14 cellular contexts compared by ENCODE assay signal in genomic region chr5:124790895-124791732, GRCh38. TPM values are rescaled to one million over a fixed set of nuclear protein-coding genes. Genes with fewer than 3 reads are reported as not detected.
DNase-seq lines count a peak whose midpoint lies in the region; ATAC-seq, FAIRE-seq and TF ChIP-seq lines count a peak whose summit lies in the region.
"Had no signal": no experiment of that assay in that cellular context is flagged by ENCODE, and none has a peak within 500 bp of the region (broad histone marks: within the 10 kb centered on the region; RNA-seq: fewer than 3 reads in every experiment).

No MANE protein-coding gene starts in this region.

- TF ChIP-seq CTCF in HepG2 (CRISPR knock-in tag; IDR thresholded peaks at IDR 0.05) (no peak), right lobe of liver (IDR thresholded peaks at IDR 0.05) (no peak), SK-N-SH (IDR thresholded peaks at IDR 0.05) (no peak)

- H3K9ac ChIP-seq in HepG2 (ENCODE audit: insufficient read depth, low read depth, low read length) (no peak overlapping the region), SK-N-SH (no peak overlapping the region)

- CTCF ChIA-PET in HepG2 (lab: Yijun Ruan, JAX; ENCODE audit: low intra/inter-chr PET ratio, low total read pairs) (no interaction called here), SK-N-SH (lab: Yijun Ruan, JAX) (no interaction called here)

- TF ChIP-seq EP300 in HepG2 (IDR thresholded peaks at IDR 0.05; ENCODE audit: low read depth in 2 of 2, low read length in 2 of 2), result no peak
- TF ChIP-seq EP300 in HepG2 (CRISPR knock-in tag; IDR thresholded peaks at IDR 0.05; ENCODE audit: borderline replicate concordance), result no peak
- no peak for TF ChIP-seq EP300 in SK-N-SH (IDR thresholded peaks at IDR 0.05; ENCODE audit: borderline replicate concordance in 1 of 2, low read depth in 1 of 2, low read length in 1 of 2)

- 5% methylated on average over 7 of the region's 7 CpGs for WGBS in HepG2 (ENCODE audit: low lambda C conversion rate)
- 50% methylated on average over 7 of the region's 7 CpGs for WGBS in right lobe of liver (ENCODE audit: insufficient coverage, low coverage, low lambda C conversion rate, missing lambda C conversion rate)
- WGBS in SK-N-SH (ENCODE audit: low lambda C conversion rate), result 41% methylated on average over 7 of the region's 7 CpGs

- intact Hi-C loops in HepG2 (cut with micrococcal nuclease; ENCODE audit: unreplicated experiment), result no loop called here
- intact Hi-C loops in right lobe of liver (cut with DNase I), result no loop called here

- TF ChIP-seq RAD21 in HepG2 (CRISPR knock-in tag; IDR thresholded peaks at IDR 0.05) (no peak), SK-N-SH (IDR thresholded peaks at IDR 0.05; ENCODE audit: low read length) (no peak)

- no TSS peak for BruUV-seq in HepG2 (replicated peaks; lab: Mats Ljungman, UMichigan)

- POLR2A ChIA-PET in HepG2 (lab: Yijun Ruan, JAX) (no interaction called here), SK-N-SH (lab: Yijun Ruan, JAX) (no interaction called here)

- H4K20me1 ChIP-seq in HepG2 (ENCODE audit: insufficient read depth, low read length) (no peaks in the 10 kb centered on the region), SK-N-SH (ENCODE audit: insufficient read depth) (no peaks in the 10 kb centered on the region)

- no peak overlapping the region for H3K27ac ChIP-seq in HepG2 (ENCODE audit: extremely low read length, insufficient read depth, low read length)
- no peak overlapping the region for H3K27ac ChIP-seq in right lobe of liver
- H3K27ac ChIP-seq in SK-N-SH (ENCODE audit: low read depth in 2 of 2, low read length in 1 of 2), result no peak overlapping the region
- H3K27ac ChIP-seq: heart right ventricle had no signal

- H3K4me1 ChIP-seq in HepG2 (ENCODE audit: insufficient read depth, low read length) (no peaks in the 10 kb centered on the region), right lobe of liver (no peaks in the 10 kb centered on the region), SK-N-SH (ENCODE audit: control insufficient read depth in 1 of 2, insufficient read depth in 2 of 2, low read depth in 1 of 2, low read length in 1 of 2) (no peaks in the 10 kb centered on the region; a peak in 1 of 4 replicates)
- H3K4me1 ChIP-seq: heart right ventricle had no signal

- H3K4me3 ChIP-seq in HepG2 (replicated peaks in 1 of 3; ENCODE audit: insufficient read depth in 1 of 3, low read depth in 2 of 3, low read length in 3 of 3) (no peak overlapping the region), right lobe of liver (no peak overlapping the region), SK-N-SH (ENCODE audit: low read depth in 2 of 2, low read length in 1 of 2) (no peak overlapping the region)
- H3K4me3 ChIP-seq: heart right ventricle had no signal

- H3K79me2 ChIP-seq in HepG2 (ENCODE audit: insufficient read depth, low read length) (no peaks in the 10 kb centered on the region), SK-N-SH (ENCODE audit: insufficient read depth) (no peaks in the 10 kb centered on the region)

- ATAC-seq in HepG2 (no peak), right lobe of liver (no peak), HG02852 (IDR thresholded peaks at IDR 0.05; ENCODE audit: unreplicated experiment) (no peak), HG03460 (IDR thresholded peaks at IDR 0.05; ENCODE audit: unreplicated experiment) (no peak)
- ATAC-seq: heart right ventricle; stimulated activated naive CD8-positive, alpha-beta T cell treated with anti-CD3 and anti-CD28 coated beads, Interleukin-15, amount 100 ng/mL, for 72 hours had no signal

- H3K27me3 ChIP-seq in HepG2 (ENCODE audit: control insufficient read depth in 1 of 2, insufficient read depth in 2 of 2, low read length in 2 of 2), result no peaks in the 10 kb centered on the region; a peak in 1 of 5 replicates
- H3K27me3 ChIP-seq in right lobe of liver, result no peaks in the 10 kb centered on the region
- no peaks in the 10 kb centered on the region for H3K27me3 ChIP-seq in SK-N-SH (ENCODE audit: insufficient read depth)
- H3K27me3 ChIP-seq: heart right ventricle had no signal

- in situ Hi-C loops in HepG2 (cut with HindIII; ENCODE audit: extremely low pct_ligation_motif_present, low pct_unique_long_range_greater_than_20kb), result no loop called here

- H3K36me3 ChIP-seq in HepG2 (replicated peaks in 1 of 2; ENCODE audit: control insufficient read depth in 1 of 2, insufficient read depth in 2 of 2, low read length in 2 of 2) (no peaks in the 10 kb centered on the region), right lobe of liver (no peaks in the 10 kb centered on the region), SK-N-SH (replicated peaks in 1 of 2; ENCODE audit: control insufficient read depth in 1 of 2, insufficient read depth in 2 of 2, low read length in 1 of 2) (no peaks in the 10 kb centered on the region)
- H3K36me3 ChIP-seq: heart right ventricle had no signal

- H2AFZ ChIP-seq in HepG2 (ENCODE audit: low read length) (no peak overlapping the region), SK-N-SH (ENCODE audit: low read depth) (no peak overlapping the region)

- H3K9me3 ChIP-seq in HepG2 (ENCODE audit: low read length) (no peaks in the 10 kb centered on the region), right lobe of liver (no peaks in the 10 kb centered on the region), SK-N-SH (no peaks in the 10 kb centered on the region)
- H3K9me3 ChIP-seq: heart right ventricle had no signal

- H3K9me2 ChIP-seq in SK-N-SH, result no peaks in the 10 kb centered on the region

- FAIRE-seq in HepG2 (lab: Jason Lieb, UNC), result no peak
- FAIRE-seq in islet of Langerhans (lab: Jason Lieb, UNC), result peak; percentile 92

- H3F3A ChIP-seq in SK-N-SH (replicated peaks; ENCODE audit: insufficient read depth), result peaks cover 7% of the 10 kb centered on the region

- H3K4me2 ChIP-seq in HepG2 (ENCODE audit: low read depth, low read length), result no peak overlapping the region
- H3K4me2 ChIP-seq in SK-N-SH, result no peak overlapping the region

- DNase-seq in HepG2 (ENCODE audit: low spot score), result no peak
- DNase-seq in right lobe of liver, result no peak
- no peak for DNase-seq in SK-N-SH
- DNase-seq in stimulated activated CD4-positive, alpha-beta T cell treated with anti-CD3 and anti-CD28 coated beads, Interleukin-4, amount 100 ng/mL, for 1 hour, result no peak
- no peak for DNase-seq in activated CD4-positive, alpha-beta T cell treated with anti-CD3 and anti-CD28 coated beads, Interleukin-2, amount 50 U/mL, for 48 hours
- DNase-seq: activated T-cell treated with anti-CD3 and anti-CD28 coated beads, Interleukin-2, amount 50 U/mL, for 48 hours; CD4-positive, CD25-positive, alpha-beta regulatory T cell; cerebellar nuclear complex; heart right ventricle; Karpas-422; stimulated activated naive CD8-positive, alpha-beta T cell treated with anti-CD3 and anti-CD28 coated beads, Interleukin-15, amount 100 ng/mL, for 72 hours had no signal

- TF ChIP-seq POLR2A in HepG2 (IDR thresholded peaks at IDR 0.05; ENCODE audit: insufficient read depth in 1 of 2, low read depth in 2 of 2, low read length in 2 of 2) (no peak), right lobe of liver (IDR thresholded peaks at IDR 0.05) (no peak)

TF ChIP-seq in HepG2, 621 proteins besides CTCF, POLR2A, EP300 and RAD21 (continues in another document):
- TF ChIP-seq PPARG (CRISPR knock-in tag; conservative IDR thresholded peaks at IDR 0.05), result no peak
- 0 out of 2 replicates have a peak, but pooled peaks have one; percentile 48 for TF ChIP-seq CEBPB (IDR thresholded peaks at IDR 0.05; ENCODE audit: borderline replicate concordance, low read depth, low read length)

TF ChIP-seq in SK-N-SH, 30 proteins besides CTCF, POLR2A, EP300 and RAD21 (continues in another document):
- TF ChIP-seq GABPA (IDR thresholded peaks at IDR 0.05; ENCODE audit: low read depth), result no peak
- no peak for TF ChIP-seq RXRA (IDR thresholded peaks at IDR 0.05; ENCODE audit: borderline replicate concordance, low read depth)
- TF ChIP-seq PBX3 (IDR thresholded peaks at IDR 0.05), result peak; percentile 19; the same call in 1 of the 2 replicates
- no peak for TF ChIP-seq RFX5 (IDR thresholded peaks at IDR 0.05; ENCODE audit: low read length)
- TF ChIP-seq TCF12 (IDR thresholded peaks at IDR 0.05), result no peak

RNA-seq across cellular contexts. Expression of gene ZNF608, which starts 44.7 kb away (rescaled TPM):
- total RNA-seq in HepG2 (2016; rRNA removed; fragmentation: Illumina TruSeq; extraction: Trizol), result 0.83 and 0.91 TPM in 2 replicates
- 1.4 and 2.0 TPM in 2 replicates for total RNA-seq in HepG2 (2016; cell fraction: cytosol; rRNA removed; fragmentation: Illumina TruSeq; extraction: Trizol; ENCODE audit: low read depth)
- 1.1 and 1.2 TPM in 2 replicates for total RNA-seq in HepG2 (2016; cell fraction: insoluble cytoplasmic fraction; rRNA removed; fragmentation: Illumina TruSeq; extraction: Trizol)
- total RNA-seq in HepG2 (2016; cell fraction: membrane; rRNA removed; fragmentation: Illumina TruSeq; extraction: Trizol), result 0.62 and 0.77 TPM in 2 replicates
- 1.5 and 2.1 TPM in 2 replicates for total RNA-seq in HepG2 (2016; cell fraction: nucleus; rRNA removed; fragmentation: Illumina TruSeq; extraction: Trizol)
- polyA plus RNA-seq in HepG2 (2011; rRNA removed), result 0.66 and 0.68 TPM in 2 replicates
- 0.28 and 0.31 TPM in 2 replicates for polyA plus RNA-seq in HepG2 (2011; cell fraction: cytosol; rRNA removed)
- 0.59 and 0.93 TPM in 2 replicates for polyA plus RNA-seq in HepG2 (2011; cell fraction: nucleus; rRNA removed)
- 1.4 and 1.5 TPM in 2 replicates for polyA plus RNA-seq in HepG2 (2012)
- polyA plus RNA-seq in HepG2 (2016; cell fraction: cytosol; fragmentation: Illumina TruSeq; extraction: Trizol; ENCODE audit: low read depth), result 0.07 TPM in 2 replicates
- polyA plus RNA-seq in HepG2 (2016; cell fraction: insoluble cytoplasmic fraction; fragmentation: Illumina TruSeq; extraction: Trizol; ENCODE audit: low read depth), result 0.53 and 0.63 TPM in 2 replicates
- polyA plus RNA-seq in HepG2 (2016; cell fraction: membrane; fragmentation: Illumina TruSeq; extraction: Trizol; ENCODE audit: low read depth), result 0.08 and 0.11 TPM in 2 replicates
- polyA plus RNA-seq in HepG2 (2016; cell fraction: nucleus; fragmentation: Illumina TruSeq; extraction: Trizol; ENCODE audit: insufficient read depth, low read depth), result 1.4 TPM in 2 replicates
- polyA minus RNA-seq in HepG2 (2011; rRNA and poly(A)+ RNA removed; ENCODE audit: low replicate concordance), result 2.3 TPM in 1 of 2 replicates, not detected in the other
- polyA minus RNA-seq in HepG2 (2011; cell fraction: cytosol; rRNA and poly(A)+ RNA removed), result 0.79 and 1.3 TPM in 2 replicates
- 2.1 and 2.3 TPM in 2 replicates for polyA minus RNA-seq in HepG2 (2011; cell fraction: nucleus; rRNA and poly(A)+ RNA removed)
- total RNA-seq in right lobe of liver, result 1 to 10 TPM; 3.9 to 6.5 (median 4.9) TPM
- 4.9 and 5.2 TPM in 2 replicates for polyA plus RNA-seq in SK-N-SH (2012; rRNA removed)
- polyA plus RNA-seq in SK-N-SH (2012; cell fraction: cytosol; rRNA removed), result 3.6 and 4.6 TPM in 2 replicates
- polyA plus RNA-seq in SK-N-SH (2012; cell fraction: nucleus; rRNA removed), result 6.3 and 8.8 TPM in 2 replicates
- polyA plus RNA-seq: CD4-positive, CD25-positive, alpha-beta regulatory T cell had no signal

Comparison
In these comparisons a context has a peak if more than half of its experiments do, and no peak if none do; other contexts are left out.
1. Of the 25 proteins assayed by ChIP-seq in both HepG2 and SK-N-SH: peak only in HepG2: none; only in SK-N-SH: PBX3; in both: none; in neither: 24.